31 cellular contexts compared by ENCODE assay signal in the genomic region with DNA sequence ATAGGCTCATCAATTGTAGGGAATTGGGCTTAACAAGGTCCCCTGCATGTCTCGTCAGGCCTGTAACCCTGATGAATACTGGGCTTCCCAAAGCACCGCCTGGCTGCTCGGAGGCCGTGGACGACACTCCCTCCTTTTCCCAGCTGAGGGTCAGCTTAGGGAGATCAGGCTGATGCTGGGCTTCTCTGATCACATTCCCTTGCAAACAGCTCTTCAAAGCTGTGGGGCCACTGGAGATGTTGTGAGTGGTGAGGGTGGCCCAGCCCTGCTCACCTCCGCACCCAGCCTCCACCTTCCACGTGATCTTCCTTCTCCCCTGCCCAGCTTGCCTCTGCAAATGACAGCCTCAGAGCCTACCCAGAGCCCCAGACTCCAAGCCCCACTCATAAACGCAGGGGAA.
"Had no signal": no experiment of that assay in that cellular context is flagged by ENCODE, and none has a peak within 500 bp of the region (broad histone marks: within the 10 kb centered on the region; RNA-seq: fewer than 3 reads in every experiment).

No MANE protein-coding gene starts in this region.

- H3K36me3 ChIP-seq: brain microvascular endothelial cell, esophagus muscularis mucosa, gastrocnemius medialis had no signal

- ATAC-seq: activated CD4-positive, CD25-positive, alpha-beta regulatory T cell treated with anti-CD3 and anti-CD28 coated beads, Interleukin-2, amount 50 U/mL, for 24 hours; activated naive CD4-positive, alpha-beta T cell treated with anti-CD3 and anti-CD28 coated beads, Interleukin-2, amount 50 U/mL, for 72 hours; activated T-cell treated with anti-CD3 and anti-CD28 coated beads, Interleukin-2, amount 50 U/mL, for 72 hours; effector memory CD8-positive, alpha-beta T cell; foreskin keratinocyte; gastrocnemius medialis; T-cell had no signal

- H3K4me1 ChIP-seq: esophagus muscularis mucosa, foreskin keratinocyte, gastrocnemius medialis had no signal

- FAIRE-seq: astrocyte, bronchial epithelial cell, colon had no signal

- DNase-seq: activated B cell treated with CpG ODN at 0.5 μM for 24 hours; activated CD4-positive, alpha-beta memory T cell treated with anti-CD3 and anti-CD28 coated beads, Interleukin-2, amount 10 ng/mL, durations not matched to agents 7 days and 5 days; activated CD4-positive, alpha-beta T cell treated with anti-CD3 and anti-CD28 coated beads for 48 hours; activated CD4-positive, alpha-beta T cell treated with anti-CD3 and anti-CD28 coated beads, Interleukin-2, amount 50 U/mL, for 4 hours; activated CD8-positive, alpha-beta memory T cell treated with anti-CD3 and anti-CD28 coated beads, Interleukin-2, amount 50 U/mL, for 48 hours; activated gamma-delta T cell; activated naive CD4-positive, alpha-beta T cell; activated naive CD4-positive, alpha-beta T cell treated with anti-CD3 and anti-CD28 coated beads, Interleukin-2, amount 10 ng/mL, durations not matched to agents 7 days and 5 days; activated naive CD8-positive, alpha-beta T cell treated with anti-CD3 and anti-CD28 coated beads, Interleukin-2, amount 10 ng/mL, durations not matched to agents 7 days and 5 days; activated T-cell treated with anti-CD3 and anti-CD28 coated beads for 4 hours; activated T-cell treated with anti-CD3 and anti-CD28 coated beads, Interleukin-2, amount 50 U/mL, for 24 hours; activated T-cell treated with anti-CD3 and anti-CD28 coated beads, Interleukin-2, amount 50 U/mL, for 72 hours; brain microvascular endothelial cell; cortex of kidney; dermis blood vessel endothelial cell; effector CD4-positive, alpha-beta T cell; effector memory CD8-positive, alpha-beta T cell; erythroblast; foreskin keratinocyte; gastrocnemius medialis; glutamatergic neuron; SW 1271; T-cell; T-helper 9 cell; WERI-Rb-1 had no signal

- H3K27me3 ChIP-seq: brain microvascular endothelial cell, foreskin keratinocyte had no signal

- H3K9me3 ChIP-seq: esophagus muscularis mucosa, gastrocnemius medialis had no signal

- H3K27ac ChIP-seq: brain microvascular endothelial cell, esophagus muscularis mucosa, foreskin keratinocyte, gastrocnemius medialis, WERI-Rb-1 had no signal

- H3K4me3 ChIP-seq: esophagus muscularis mucosa, gastrocnemius medialis had no signal
